39 cellular contexts compared by ENCODE assay signal in genomic region chr1:247741756-247742155, GRCh38. TPM values are rescaled to one million over a fixed set of nuclear protein-coding genes. Genes with fewer than 3 reads are reported as not detected.
"Had no signal": no experiment of that assay in that cellular context is flagged by ENCODE, and none has a peak within 500 bp of the region (broad histone marks: within the 10 kb centered on the region; RNA-seq: fewer than 3 reads in every experiment).

No MANE protein-coding gene starts in this region.

- DNase-seq: activated B cell treated with CpG ODN at 0.5 μM for 24 hours; activated CD4-positive, alpha-beta memory T cell treated with anti-CD3 and anti-CD28 coated beads for 36 hours; activated CD4-positive, alpha-beta T cell treated with anti-CD3 and anti-CD28 coated beads, Interleukin-2, amount 10 ng/mL, durations not matched to agents 24 days and 14 days; activated CD8-positive, alpha-beta memory T cell treated with anti-CD3 and anti-CD28 coated beads, Interleukin-2, amount 10 ng/mL, durations not matched to agents 7 days and 5 days; activated CD8-positive, alpha-beta memory T cell treated with anti-CD3 and anti-CD28 coated beads, Interleukin-2, amount 50 U/mL, for 4 hours; activated CD8-positive, alpha-beta T cell treated with anti-CD3 and anti-CD28 coated beads, Interleukin-2, amount 10 ng/mL, durations not matched to agents 7 days and 5 days; activated effector memory CD4-positive, alpha-beta T cell treated with anti-CD3 and anti-CD28 coated beads, Interleukin-2, amount 50 U/mL, for 16 hours; activated naive CD4-positive, alpha-beta T cell treated with anti-CD3 and anti-CD28 coated beads for 36 hours; activated naive CD8-positive, alpha-beta T cell treated with anti-CD3 and anti-CD28 coated beads for 36 hours; activated naive CD8-positive, alpha-beta T cell treated with anti-CD3 and anti-CD28 coated beads, Interleukin-2, amount 50 U/mL, for 24 hours; activated T-cell treated with anti-CD3 and anti-CD28 coated beads, Interleukin-2, amount 50 U/mL, for 1 hour; activated T-cell treated with anti-CD3 and anti-CD28 coated beads, Interleukin-2, amount 50 U/mL, for 48 hours; adrenal gland; amygdala; aorta; dorsolateral prefrontal cortex; effector memory CD8-positive, alpha-beta T cell; erythroblast; gastrocnemius medialis; heart right ventricle; T-helper 1 cell; T-helper 17 cell; T1000; WERI-Rb-1 had no signal

- H3K4me3 Mint-ChIP-seq: activated B cell treated with CpG ODN at 0.5 μM for 24 hours; activated CD4-positive, alpha-beta memory T cell treated with anti-CD3 and anti-CD28 coated beads for 36 hours; activated CD4-positive, alpha-beta T cell treated with anti-CD3 and anti-CD28 coated beads, Interleukin-2, amount 10 ng/mL, durations not matched to agents 24 days and 14 days; activated CD8-positive, alpha-beta memory T cell treated with anti-CD3 and anti-CD28 coated beads, Interleukin-2, amount 10 ng/mL, durations not matched to agents 7 days and 5 days; activated CD8-positive, alpha-beta T cell treated with anti-CD3 and anti-CD28 coated beads, Interleukin-2, amount 10 ng/mL, durations not matched to agents 7 days and 5 days; activated naive CD4-positive, alpha-beta T cell treated with anti-CD3 and anti-CD28 coated beads for 36 hours; activated naive CD4-positive, alpha-beta T cell treated with anti-CD3 and anti-CD28 coated beads, Interleukin-2, amount 50 U/mL, for 24 hours; activated naive CD8-positive, alpha-beta T cell treated with anti-CD3 and anti-CD28 coated beads for 36 hours; activated naive CD8-positive, alpha-beta T cell treated with anti-CD3 and anti-CD28 coated beads, Interleukin-2, amount 50 U/mL, for 24 hours; activated T-helper 1 cell treated with anti-CD3 and anti-CD28 coated beads, Interleukin-12 subunit alpha, Interleukin-12 subunit beta, Interleukin-2, Interleukin-4 antibody, amounts not matched to agents 30 ng/mL and 10 ng/mL and 1 ng/mL, durations not matched to agents 14 hours and 24 hours and 36 hours; brain; central memory CD8-positive, alpha-beta T cell; dendritic cell treated with granulocyte-macrophage colony-stimulating factor and Interleukin-4, amounts not matched to agents 40 ng/mL and 50 ng/mL, for 4 days; effector memory CD8-positive, alpha-beta T cell; T-helper 17 cell; T-helper 2 cell treated with Interferon-gamma antibody and Interleukin-4, amounts not matched to agents 5 μg/mL and 100 μg/mL, for 36 hours had no signal

- H3K36me3 Mint-ChIP-seq: activated CD4-positive, alpha-beta memory T cell treated with anti-CD3 and anti-CD28 coated beads for 36 hours; activated CD8-positive, alpha-beta memory T cell treated with anti-CD3 and anti-CD28 coated beads, Interleukin-2, amount 10 ng/mL, durations not matched to agents 7 days and 5 days; activated naive CD4-positive, alpha-beta T cell treated with anti-CD3 and anti-CD28 coated beads, Interleukin-2, amount 50 U/mL, for 24 hours; activated naive CD8-positive, alpha-beta T cell treated with anti-CD3 and anti-CD28 coated beads for 36 hours; brain had no signal

- H3K9me3 Mint-ChIP-seq: activated B cell treated with CpG ODN at 0.5 μM for 24 hours; activated CD4-positive, alpha-beta memory T cell treated with anti-CD3 and anti-CD28 coated beads for 36 hours; activated CD4-positive, alpha-beta T cell treated with anti-CD3 and anti-CD28 coated beads, Interleukin-2, amount 10 ng/mL, durations not matched to agents 24 days and 14 days; activated naive CD4-positive, alpha-beta T cell treated with anti-CD3 and anti-CD28 coated beads for 36 hours; activated naive CD4-positive, alpha-beta T cell treated with anti-CD3 and anti-CD28 coated beads, Interleukin-2, amount 50 U/mL, for 24 hours; activated naive CD8-positive, alpha-beta T cell treated with anti-CD3 and anti-CD28 coated beads for 36 hours; activated naive CD8-positive, alpha-beta T cell treated with anti-CD3 and anti-CD28 coated beads, Interleukin-2, amount 50 U/mL, for 24 hours; activated T-helper 1 cell treated with anti-CD3 and anti-CD28 coated beads, Interleukin-12 subunit alpha, Interleukin-12 subunit beta, Interleukin-2, Interleukin-4 antibody, amounts not matched to agents 30 ng/mL and 10 ng/mL and 1 ng/mL, durations not matched to agents 14 hours and 24 hours and 36 hours; activated T-helper 2 cell treated with anti-CD3 and anti-CD28 coated beads, Interferon-gamma antibody, Interleukin-2, Interleukin-4, amounts not matched to agents 10 μg/mL and 5 μg/mL and 100 μg/mL, durations not matched to agents 14 hours and 24 hours and 36 hours; central memory CD8-positive, alpha-beta T cell; dendritic cell treated with granulocyte-macrophage colony-stimulating factor and Interleukin-4, amounts not matched to agents 40 ng/mL and 50 ng/mL, for 4 days; T-helper 2 cell treated with Interferon-gamma antibody and Interleukin-4, amounts not matched to agents 5 μg/mL and 100 μg/mL, for 36 hours had no signal

- H3K27ac Mint-ChIP-seq: activated B cell treated with CpG ODN at 0.5 μM for 24 hours; activated CD4-positive, alpha-beta memory T cell treated with anti-CD3 and anti-CD28 coated beads for 36 hours; activated CD4-positive, alpha-beta T cell treated with anti-CD3 and anti-CD28 coated beads, Interleukin-2, amount 10 ng/mL, durations not matched to agents 24 days and 14 days; activated CD8-positive, alpha-beta memory T cell treated with anti-CD3 and anti-CD28 coated beads, Interleukin-2, amount 10 ng/mL, durations not matched to agents 7 days and 5 days; activated CD8-positive, alpha-beta T cell treated with anti-CD3 and anti-CD28 coated beads, Interleukin-2, amount 10 ng/mL, durations not matched to agents 7 days and 5 days; activated naive CD4-positive, alpha-beta T cell treated with anti-CD3 and anti-CD28 coated beads for 36 hours; activated naive CD4-positive, alpha-beta T cell treated with anti-CD3 and anti-CD28 coated beads, Interleukin-2, amount 50 U/mL, for 24 hours; activated naive CD8-positive, alpha-beta T cell treated with anti-CD3 and anti-CD28 coated beads for 36 hours; activated naive CD8-positive, alpha-beta T cell treated with anti-CD3 and anti-CD28 coated beads, Interleukin-2, amount 50 U/mL, for 24 hours; activated T-helper 1 cell treated with anti-CD3 and anti-CD28 coated beads, Interleukin-12 subunit alpha, Interleukin-12 subunit beta, Interleukin-2, Interleukin-4 antibody, amounts not matched to agents 30 ng/mL and 10 ng/mL and 1 ng/mL, durations not matched to agents 14 hours and 24 hours and 36 hours; activated T-helper 2 cell treated with anti-CD3 and anti-CD28 coated beads, Interferon-gamma antibody, Interleukin-2, Interleukin-4, amounts not matched to agents 10 μg/mL and 5 μg/mL and 100 μg/mL, durations not matched to agents 14 hours and 24 hours and 36 hours; brain; dendritic cell treated with granulocyte-macrophage colony-stimulating factor and Interleukin-4, amounts not matched to agents 40 ng/mL and 50 ng/mL, for 4 days; effector memory CD8-positive, alpha-beta T cell; T-helper 17 cell; T-helper 2 cell treated with Interferon-gamma antibody and Interleukin-4, amounts not matched to agents 5 μg/mL and 100 μg/mL, for 36 hours had no signal

- H3K27ac ChIP-seq: adrenal gland, breast epithelium, cardiac muscle cell, coronary artery, dorsolateral prefrontal cortex, esophagus muscularis mucosa, foreskin keratinocyte, gastrocnemius medialis, heart right ventricle, WERI-Rb-1 had no signal

- ATAC-seq: activated CD4-positive, CD25-positive, alpha-beta regulatory T cell treated with anti-CD3 and anti-CD28 coated beads, Interleukin-2, amount 50 U/mL, for 24 hours; activated CD8-positive, alpha-beta memory T cell treated with anti-CD3 and anti-CD28 coated beads, Interleukin-2, amount 10 ng/mL, durations not matched to agents 7 days and 5 days; activated CD8-positive, alpha-beta T cell treated with anti-CD3 and anti-CD28 coated beads, Interleukin-2, amount 10 ng/mL, durations not matched to agents 7 days and 5 days; activated naive CD8-positive, alpha-beta T cell treated with anti-CD3 and anti-CD28 coated beads, Interleukin-2, amount 50 U/mL, for 24 hours; effector memory CD8-positive, alpha-beta T cell; foreskin keratinocyte; gastrocnemius medialis; heart right ventricle; T-helper 17 cell had no signal

- H3K27me3 ChIP-seq: adrenal gland, breast epithelium, cardiac muscle cell, esophagus muscularis mucosa, foreskin keratinocyte, gastrocnemius medialis, heart right ventricle had no signal

- H3K4me3 ChIP-seq: adrenal gland, breast epithelium, cardiac muscle cell, coronary artery, dorsolateral prefrontal cortex, esophagus muscularis mucosa, gastrocnemius medialis, heart right ventricle had no signal

- H3K36me3 ChIP-seq: adrenal gland, breast epithelium, cardiac muscle cell, esophagus muscularis mucosa, gastrocnemius medialis, heart right ventricle, WERI-Rb-1 had no signal

- H3K27me3 Mint-ChIP-seq: activated B cell treated with CpG ODN at 0.5 μM for 24 hours; activated CD4-positive, alpha-beta T cell treated with anti-CD3 and anti-CD28 coated beads, Interleukin-2, amount 10 ng/mL, durations not matched to agents 24 days and 14 days; activated CD8-positive, alpha-beta memory T cell treated with anti-CD3 and anti-CD28 coated beads, Interleukin-2, amount 10 ng/mL, durations not matched to agents 7 days and 5 days; central memory CD8-positive, alpha-beta T cell; dendritic cell treated with granulocyte-macrophage colony-stimulating factor and Interleukin-4, amounts not matched to agents 40 ng/mL and 50 ng/mL, for 4 days; T-helper 17 cell had no signal

- H3K4me1 ChIP-seq: adrenal gland, breast epithelium, esophagus muscularis mucosa, foreskin keratinocyte, gastrocnemius medialis, heart right ventricle had no signal

- H3K4me1 Mint-ChIP-seq: activated B cell treated with CpG ODN at 0.5 μM for 24 hours; activated CD4-positive, alpha-beta T cell treated with anti-CD3 and anti-CD28 coated beads, Interleukin-2, amount 10 ng/mL, durations not matched to agents 24 days and 14 days; activated CD8-positive, alpha-beta memory T cell treated with anti-CD3 and anti-CD28 coated beads, Interleukin-2, amount 10 ng/mL, durations not matched to agents 7 days and 5 days; activated naive CD4-positive, alpha-beta T cell treated with anti-CD3 and anti-CD28 coated beads, Interleukin-2, amount 50 U/mL, for 24 hours; activated naive CD8-positive, alpha-beta T cell treated with anti-CD3 and anti-CD28 coated beads for 36 hours; activated naive CD8-positive, alpha-beta T cell treated with anti-CD3 and anti-CD28 coated beads, Interleukin-2, amount 50 U/mL, for 24 hours; brain; central memory CD8-positive, alpha-beta T cell; T-helper 17 cell had no signal

- H3K9me3 ChIP-seq: adrenal gland, breast epithelium, esophagus muscularis mucosa, gastrocnemius medialis had no signal

RNA-seq across cellular contexts. Expression of gene OR14K1, which starts 3.3 kb away (rescaled TPM):
- total RNA-seq: activated B cell treated with CpG ODN at 0.5 μM for 24 hours; activated CD4-positive, alpha-beta memory T cell treated with anti-CD3 and anti-CD28 coated beads for 36 hours; activated CD4-positive, alpha-beta T cell treated with anti-CD3 and anti-CD28 coated beads, Interleukin-2, amount 10 ng/mL, durations not matched to agents 24 days and 14 days; activated CD8-positive, alpha-beta memory T cell treated with anti-CD3 and anti-CD28 coated beads for 36 hours; activated CD8-positive, alpha-beta memory T cell treated with anti-CD3 and anti-CD28 coated beads, Interleukin-2, amount 10 ng/mL, durations not matched to agents 7 days and 5 days; activated CD8-positive, alpha-beta T cell treated with anti-CD3 and anti-CD28 coated beads, Interleukin-2, amount 10 ng/mL, durations not matched to agents 7 days and 5 days; activated naive CD4-positive, alpha-beta T cell treated with anti-CD3 and anti-CD28 coated beads for 36 hours; activated naive CD8-positive, alpha-beta T cell treated with anti-CD3 and anti-CD28 coated beads for 36 hours; activated T-helper 1 cell treated with anti-CD3 and anti-CD28 coated beads, Interleukin-12 subunit alpha, Interleukin-12 subunit beta, Interleukin-2, Interleukin-4 antibody, amounts not matched to agents 30 ng/mL and 10 ng/mL and 1 ng/mL, durations not matched to agents 14 hours and 24 hours and 36 hours; activated T-helper 2 cell treated with anti-CD3 and anti-CD28 coated beads, Interferon-gamma antibody, Interleukin-2, Interleukin-4, amounts not matched to agents 10 μg/mL and 5 μg/mL and 100 μg/mL, durations not matched to agents 14 hours and 24 hours and 36 hours; cardiac muscle cell; cerebellum; esophagus muscularis mucosa; foreskin keratinocyte; gastrocnemius medialis; heart right ventricle; T-helper 17 cell had no signal
- polyA plus RNA-seq: adrenal gland, aorta, cardiac muscle cell, foreskin keratinocyte, heart right ventricle had no signal

RNA-seq across cellular contexts. Expression of gene OR14A2, which starts 6.2 kb away (rescaled TPM):
- total RNA-seq: activated B cell treated with CpG ODN at 0.5 μM for 24 hours; activated CD4-positive, alpha-beta memory T cell treated with anti-CD3 and anti-CD28 coated beads for 36 hours; activated CD4-positive, alpha-beta T cell treated with anti-CD3 and anti-CD28 coated beads, Interleukin-2, amount 10 ng/mL, durations not matched to agents 24 days and 14 days; activated CD8-positive, alpha-beta memory T cell treated with anti-CD3 and anti-CD28 coated beads for 36 hours; activated CD8-positive, alpha-beta memory T cell treated with anti-CD3 and anti-CD28 coated beads, Interleukin-2, amount 10 ng/mL, durations not matched to agents 7 days and 5 days; activated CD8-positive, alpha-beta T cell treated with anti-CD3 and anti-CD28 coated beads, Interleukin-2, amount 10 ng/mL, durations not matched to agents 7 days and 5 days; activated naive CD4-positive, alpha-beta T cell treated with anti-CD3 and anti-CD28 coated beads for 36 hours; activated naive CD8-positive, alpha-beta T cell treated with anti-CD3 and anti-CD28 coated beads for 36 hours; activated T-helper 1 cell treated with anti-CD3 and anti-CD28 coated beads, Interleukin-12 subunit alpha, Interleukin-12 subunit beta, Interleukin-2, Interleukin-4 antibody, amounts not matched to agents 30 ng/mL and 10 ng/mL and 1 ng/mL, durations not matched to agents 14 hours and 24 hours and 36 hours; activated T-helper 2 cell treated with anti-CD3 and anti-CD28 coated beads, Interferon-gamma antibody, Interleukin-2, Interleukin-4, amounts not matched to agents 10 μg/mL and 5 μg/mL and 100 μg/mL, durations not matched to agents 14 hours and 24 hours and 36 hours; adrenal gland; aorta; breast epithelium; cardiac muscle cell; cerebellum; dorsolateral prefrontal cortex; esophagus muscularis mucosa; foreskin keratinocyte; gastrocnemius medialis; heart right ventricle; T-helper 17 cell had no signal
- polyA plus RNA-seq: adrenal gland, aorta, cardiac muscle cell, foreskin keratinocyte, heart right ventricle had no signal

RNA-seq across cellular contexts. Expression of gene OR1C1, which starts 18.6 kb away (rescaled TPM):
- total RNA-seq: activated B cell treated with CpG ODN at 0.5 μM for 24 hours; activated CD4-positive, alpha-beta memory T cell treated with anti-CD3 and anti-CD28 coated beads for 36 hours; activated CD4-positive, alpha-beta T cell treated with anti-CD3 and anti-CD28 coated beads, Interleukin-2, amount 10 ng/mL, durations not matched to agents 24 days and 14 days; activated CD8-positive, alpha-beta memory T cell treated with anti-CD3 and anti-CD28 coated beads for 36 hours; activated CD8-positive, alpha-beta memory T cell treated with anti-CD3 and anti-CD28 coated beads, Interleukin-2, amount 10 ng/mL, durations not matched to agents 7 days and 5 days; activated CD8-positive, alpha-beta T cell treated with anti-CD3 and anti-CD28 coated beads, Interleukin-2, amount 10 ng/mL, durations not matched to agents 7 days and 5 days; activated naive CD4-positive, alpha-beta T cell treated with anti-CD3 and anti-CD28 coated beads for 36 hours; activated naive CD8-positive, alpha-beta T cell treated with anti-CD3 and anti-CD28 coated beads for 36 hours; activated T-helper 1 cell treated with anti-CD3 and anti-CD28 coated beads, Interleukin-12 subunit alpha, Interleukin-12 subunit beta, Interleukin-2, Interleukin-4 antibody, amounts not matched to agents 30 ng/mL and 10 ng/mL and 1 ng/mL, durations not matched to agents 14 hours and 24 hours and 36 hours; activated T-helper 2 cell treated with anti-CD3 and anti-CD28 coated beads, Interferon-gamma antibody, Interleukin-2, Interleukin-4, amounts not matched to agents 10 μg/mL and 5 μg/mL and 100 μg/mL, durations not matched to agents 14 hours and 24 hours and 36 hours; adrenal gland; aorta; breast epithelium; cardiac muscle cell; cerebellum; dorsolateral prefrontal cortex; esophagus muscularis mucosa; foreskin keratinocyte; gastrocnemius medialis; heart right ventricle; T-helper 17 cell had no signal
- polyA plus RNA-seq: adrenal gland, aorta, cardiac muscle cell, foreskin keratinocyte, heart right ventricle had no signal

RNA-seq across cellular contexts. Expression of gene OR6F1, which starts 25.3 kb away (rescaled TPM):
- total RNA-seq: activated B cell treated with CpG ODN at 0.5 μM for 24 hours; activated CD4-positive, alpha-beta memory T cell treated with anti-CD3 and anti-CD28 coated beads for 36 hours; activated CD4-positive, alpha-beta T cell treated with anti-CD3 and anti-CD28 coated beads, Interleukin-2, amount 10 ng/mL, durations not matched to agents 24 days and 14 days; activated CD8-positive, alpha-beta memory T cell treated with anti-CD3 and anti-CD28 coated beads for 36 hours; activated CD8-positive, alpha-beta memory T cell treated with anti-CD3 and anti-CD28 coated beads, Interleukin-2, amount 10 ng/mL, durations not matched to agents 7 days and 5 days; activated CD8-positive, alpha-beta T cell treated with anti-CD3 and anti-CD28 coated beads, Interleukin-2, amount 10 ng/mL, durations not matched to agents 7 days and 5 days; activated naive CD4-positive, alpha-beta T cell treated with anti-CD3 and anti-CD28 coated beads for 36 hours; activated naive CD8-positive, alpha-beta T cell treated with anti-CD3 and anti-CD28 coated beads for 36 hours; activated T-helper 1 cell treated with anti-CD3 and anti-CD28 coated beads, Interleukin-12 subunit alpha, Interleukin-12 subunit beta, Interleukin-2, Interleukin-4 antibody, amounts not matched to agents 30 ng/mL and 10 ng/mL and 1 ng/mL, durations not matched to agents 14 hours and 24 hours and 36 hours; activated T-helper 2 cell treated with anti-CD3 and anti-CD28 coated beads, Interferon-gamma antibody, Interleukin-2, Interleukin-4, amounts not matched to agents 10 μg/mL and 5 μg/mL and 100 μg/mL, durations not matched to agents 14 hours and 24 hours and 36 hours; adrenal gland; aorta; breast epithelium; cardiac muscle cell; cerebellum; dorsolateral prefrontal cortex; esophagus muscularis mucosa; foreskin keratinocyte; gastrocnemius medialis; heart right ventricle; T-helper 17 cell had no signal
- polyA plus RNA-seq: adrenal gland, aorta, cardiac muscle cell, foreskin keratinocyte, heart right ventricle had no signal
